8 cellular contexts compared by ENCODE assay signal in the genomic region with DNA sequence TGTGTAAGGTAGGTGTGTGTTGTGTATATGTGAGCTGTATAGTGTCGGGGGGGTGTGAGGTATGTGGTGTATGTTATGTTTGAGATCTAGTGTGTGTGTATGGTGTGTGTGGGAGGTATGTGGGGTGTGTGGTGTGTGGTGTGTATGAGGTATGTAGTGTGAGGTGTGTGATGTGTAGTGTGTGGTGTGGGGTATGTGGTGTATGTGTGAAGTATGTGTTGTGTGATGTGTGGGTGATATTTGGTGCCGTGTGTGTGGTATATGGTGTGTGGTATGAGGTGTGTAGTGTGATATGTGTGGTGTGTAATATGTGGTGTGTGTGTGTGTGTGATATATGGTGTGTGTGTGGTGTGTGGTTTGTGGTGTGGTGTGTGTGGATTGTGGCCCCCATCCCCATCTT.
DNase-seq lines count a peak whose midpoint lies in the region; ATAC-seq and TF ChIP-seq lines count a peak whose summit lies in the region.
"Not testable (repeated sequence)": the region's sequence is repeated elsewhere in the genome, so short reads cannot be mapped to it uniquely, and the experiment has no call there.

No MANE protein-coding gene starts in this region.

- H3K9me3 ChIP-seq in suprapubic skin: not testable (repeated sequence)

- not testable (repeated sequence) for H3K27me3 Mint-ChIP-seq in T-helper 1 cell treated with Interleukin-12 subunit alpha and Interleukin-12 subunit beta and Interleukin-4 antibody, amounts not matched to agents 30 μg/mL and 1 μg/mL, for 36 hours (ENCODE audit: low read depth); activated CD4-positive, alpha-beta memory T cell treated with anti-CD3 and anti-CD28 coated beads, Interleukin-2, amount 10 ng/mL, durations not matched to agents 7 days and 5 days; activated T-cell treated with anti-CD3 and anti-CD28 coated beads, Interleukin-2, amount 50 U/mL, for 72 hours (ENCODE audit: low read depth); activated naive CD8-positive, alpha-beta T cell treated with anti-CD3 and anti-CD28 coated beads for 36 hours; chondrocyte (ENCODE audit: low read depth); memory B cell; nephron progenitor cell (ENCODE audit: low read depth, poor library complexity)

- DNase-seq in activated CD4-positive, alpha-beta memory T cell treated with anti-CD3 and anti-CD28 coated beads, Interleukin-2, amount 10 ng/mL, durations not matched to agents 7 days and 5 days; activated T-cell treated with anti-CD3 and anti-CD28 coated beads, Interleukin-2, amount 50 U/mL, for 72 hours; activated naive CD8-positive, alpha-beta T cell treated with anti-CD3 and anti-CD28 coated beads for 36 hours; chondrocyte (ENCODE audit: low spot score); memory B cell (ENCODE audit: low spot score in 2 of 2); nephron progenitor cell: not testable (repeated sequence)
- DNase-seq in suprapubic skin (ENCODE audit: low spot score in 2 of 2): peak; percentile 4 to 5

- H3K4me1 ChIP-seq in suprapubic skin: not testable (repeated sequence)

- H3K9me3 Mint-ChIP-seq in T-helper 1 cell treated with Interleukin-12 subunit alpha and Interleukin-12 subunit beta and Interleukin-4 antibody, amounts not matched to agents 30 μg/mL and 1 μg/mL, for 36 hours; activated CD4-positive, alpha-beta memory T cell treated with anti-CD3 and anti-CD28 coated beads, Interleukin-2, amount 10 ng/mL, durations not matched to agents 7 days and 5 days; activated T-cell treated with anti-CD3 and anti-CD28 coated beads, Interleukin-2, amount 50 U/mL, for 72 hours; activated naive CD8-positive, alpha-beta T cell treated with anti-CD3 and anti-CD28 coated beads for 36 hours; chondrocyte (ENCODE audit: low read depth); memory B cell; nephron progenitor cell: not testable (repeated sequence)

- H3K27ac Mint-ChIP-seq in T-helper 1 cell treated with Interleukin-12 subunit alpha and Interleukin-12 subunit beta and Interleukin-4 antibody, amounts not matched to agents 30 μg/mL and 1 μg/mL, for 36 hours: peak overlapping the region; percentile 67
- H3K27ac Mint-ChIP-seq in activated CD4-positive, alpha-beta memory T cell treated with anti-CD3 and anti-CD28 coated beads, Interleukin-2, amount 10 ng/mL, durations not matched to agents 7 days and 5 days: peak overlapping the region; percentile 66
- peak overlapping the region; percentile 52 for H3K27ac Mint-ChIP-seq in activated T-cell treated with anti-CD3 and anti-CD28 coated beads, Interleukin-2, amount 50 U/mL, for 72 hours
- peak overlapping the region; percentile 19 for H3K27ac Mint-ChIP-seq in activated naive CD8-positive, alpha-beta T cell treated with anti-CD3 and anti-CD28 coated beads for 36 hours
- H3K27ac Mint-ChIP-seq in chondrocyte (ENCODE audit: unreplicated experiment) (peak overlapping the region; percentile 22), memory B cell (peak overlapping the region; percentile 20), nephron progenitor cell (peak overlapping the region; percentile 17)

- not testable (repeated sequence) for H3K4me1 Mint-ChIP-seq in T-helper 1 cell treated with Interleukin-12 subunit alpha and Interleukin-12 subunit beta and Interleukin-4 antibody, amounts not matched to agents 30 μg/mL and 1 μg/mL, for 36 hours (ENCODE audit: low read depth); activated CD4-positive, alpha-beta memory T cell treated with anti-CD3 and anti-CD28 coated beads, Interleukin-2, amount 10 ng/mL, durations not matched to agents 7 days and 5 days; activated T-cell treated with anti-CD3 and anti-CD28 coated beads, Interleukin-2, amount 50 U/mL, for 72 hours (ENCODE audit: low read depth); activated naive CD8-positive, alpha-beta T cell treated with anti-CD3 and anti-CD28 coated beads for 36 hours; chondrocyte (ENCODE audit: low read depth); memory B cell; nephron progenitor cell

- not testable (repeated sequence) for TF ChIP-seq POLR2A in suprapubic skin (IDR thresholded peaks at IDR 0.05)

- not testable (repeated sequence) for H3K36me3 Mint-ChIP-seq in T-helper 1 cell treated with Interleukin-12 subunit alpha and Interleukin-12 subunit beta and Interleukin-4 antibody, amounts not matched to agents 30 μg/mL and 1 μg/mL, for 36 hours (ENCODE audit: low read depth); activated CD4-positive, alpha-beta memory T cell treated with anti-CD3 and anti-CD28 coated beads, Interleukin-2, amount 10 ng/mL, durations not matched to agents 7 days and 5 days (ENCODE audit: low read depth); activated T-cell treated with anti-CD3 and anti-CD28 coated beads, Interleukin-2, amount 50 U/mL, for 72 hours (ENCODE audit: insufficient read depth in 2 of 2); activated naive CD8-positive, alpha-beta T cell treated with anti-CD3 and anti-CD28 coated beads for 36 hours; chondrocyte (ENCODE audit: low read depth); memory B cell; nephron progenitor cell (ENCODE audit: low read depth)

- not testable (repeated sequence) for H3K4me3 Mint-ChIP-seq in T-helper 1 cell treated with Interleukin-12 subunit alpha and Interleukin-12 subunit beta and Interleukin-4 antibody, amounts not matched to agents 30 μg/mL and 1 μg/mL, for 36 hours; activated T-cell treated with anti-CD3 and anti-CD28 coated beads, Interleukin-2, amount 50 U/mL, for 72 hours; chondrocyte (ENCODE audit: unreplicated experiment); memory B cell; nephron progenitor cell
- H3K4me3 Mint-ChIP-seq in activated CD4-positive, alpha-beta memory T cell treated with anti-CD3 and anti-CD28 coated beads, Interleukin-2, amount 10 ng/mL, durations not matched to agents 7 days and 5 days: peak overlapping the region; percentile 33
- H3K4me3 Mint-ChIP-seq in activated naive CD8-positive, alpha-beta T cell treated with anti-CD3 and anti-CD28 coated beads for 36 hours: peak overlapping the region; percentile 3

- not testable (repeated sequence) for ATAC-seq in activated T-cell treated with anti-CD3 and anti-CD28 coated beads, Interleukin-2, amount 50 U/mL, for 72 hours (replicated peaks in 1 of 2); memory B cell (ENCODE audit: low read depth)

- H3K27ac ChIP-seq in suprapubic skin: not testable (repeated sequence)

- 98% methylated on average over 2 of the region's 2 CpGs for WGBS in suprapubic skin

- not testable (repeated sequence) for H3K27me3 ChIP-seq in suprapubic skin

- CTCF ChIA-PET in activated CD4-positive, alpha-beta memory T cell treated with anti-CD3 and anti-CD28 coated beads, Interleukin-2, amount 10 ng/mL, durations not matched to agents 7 days and 5 days (lab: Charles Lee): not testable (repeated sequence)

- H3K36me3 ChIP-seq in suprapubic skin: not testable (repeated sequence)

- not testable (repeated sequence) for H3K4me3 ChIP-seq in suprapubic skin

- TF ChIP-seq EP300 in suprapubic skin (IDR thresholded peaks at IDR 0.05): not testable (repeated sequence)

- POLR2A ChIA-PET in activated CD4-positive, alpha-beta memory T cell treated with anti-CD3 and anti-CD28 coated beads, Interleukin-2, amount 10 ng/mL, durations not matched to agents 7 days and 5 days (lab: Charles Lee): not testable (repeated sequence)

- not testable (repeated sequence) for TF ChIP-seq CTCF in chondrocyte (IDR thresholded peaks at IDR 0.05); nephron progenitor cell (IDR thresholded peaks at IDR 0.05); suprapubic skin (IDR thresholded peaks at IDR 0.05)

Comparison
In these comparisons a context has a peak if more than half of its experiments do, and no peak if none do; other contexts are left out.
1. H3K27ac Mint-ChIP-seq: peak in every context shown above with its lines; median percentile 67 in T-helper 1 cell treated with Interleukin-12 subunit alpha and Interleukin-12 subunit beta and Interleukin-4 antibody, amounts not matched to agents 30 μg/mL and 1 μg/mL, for 36 hours; 66 in activated CD4-positive, alpha-beta memory T cell treated with anti-CD3 and anti-CD28 coated beads, Interleukin-2, amount 10 ng/mL, durations not matched to agents 7 days and 5 days; 52 in activated T-cell treated with anti-CD3 and anti-CD28 coated beads, Interleukin-2, amount 50 U/mL, for 72 hours; 22 in chondrocyte; 20 in memory B cell; 19 in activated naive CD8-positive, alpha-beta T cell treated with anti-CD3 and anti-CD28 coated beads for 36 hours; 17 in nephron progenitor cell.